Comparison of ENCODE assay signal across 8 cellular contexts in genomic region chr15:89243046-89243690, GRCh38. TPM values are rescaled to one million over a fixed set of nuclear protein-coding genes. Genes with fewer than 3 reads are reported as not detected.
DNase-seq lines count a peak whose midpoint lies in the region; ATAC-seq and TF ChIP-seq lines count a peak whose summit lies in the region.

No MANE protein-coding gene starts in this region.

- DNase-seq in GM03348 (ENCODE audit: low spot score) (peak; percentile 58), T-helper 17 cell (no peak), foreskin fibroblast (peak in 1 of 2 donors; percentile 62), prostate gland (ENCODE audit: low spot score) (peak; percentile 9), NCI-H1417 (lab: John Stamatoyannopoulos, UW) (no peak), SKM-1 treated with dmso at 0.1 percent for 144 hours (lab: John Stamatoyannopoulos, UW; ENCODE audit: unreplicated experiment) (no peak)
- no peak for DNase-seq in stimulated activated CD4-positive, alpha-beta T cell treated with anti-CD3 and anti-CD28 coated beads, Interleukin-1b, Interleukin-23, amount 100 ng/mL, for 48 hours

- no peak for TF ChIP-seq CTCF in foreskin fibroblast (IDR thresholded peaks at IDR 0.05; ENCODE audit: low read depth, low read length)
- TF ChIP-seq CTCF in prostate gland (IDR thresholded peaks at IDR 0.05), result no peak

- peak overlapping the region; percentile 97 for H3K4me3 Mint-ChIP-seq in T-helper 17 cell

- peaks cover under 1% of the 10 kb centered on the region for H3K36me3 Mint-ChIP-seq in T-helper 17 cell (ENCODE audit: low read depth)

- peak overlapping the region; percentile 63 to 71 for H3K27ac ChIP-seq in prostate gland

- no peaks in the 10 kb centered on the region for H3K9me3 ChIP-seq in T-helper 17 cell (ENCODE audit: control insufficient read depth, low read length, poor library complexity, severe bottlenecking)
- H3K9me3 ChIP-seq in prostate gland, result no peaks in the 10 kb centered on the region

- intact Hi-C loops in prostate gland (cut with DNase I), result loop anchor here (5.0 to 10.0 kb wide), 2 partner anchors 36 to 92 kb away; partner anchors contain the start of gene POLG

- no peak for TF ChIP-seq POLR2A in prostate gland (IDR thresholded peaks at IDR 0.05)

- no peaks in the 10 kb centered on the region for H3K4me1 ChIP-seq in prostate gland (replicated peaks)

- H3K27ac Mint-ChIP-seq in T-helper 17 cell, result peak overlapping the region; percentile 84

- H3K4me3 ChIP-seq in foreskin fibroblast (ENCODE audit: low read depth in 1 of 2, low read length in 2 of 2) (peak overlapping the region; percentile 86 to 93), prostate gland (peak overlapping the region; percentile 58 to 67)

- no peaks in the 10 kb centered on the region for H3K27me3 ChIP-seq in prostate gland (replicated peaks; ENCODE audit: insufficient read depth)

- H3K36me3 ChIP-seq in prostate gland, result no peaks in the 10 kb centered on the region

- peaks cover 5% of the 10 kb centered on the region for H3K27me3 Mint-ChIP-seq in T-helper 17 cell

- ATAC-seq in T-helper 17 cell, result peak; percentile 2
- ATAC-seq in HG03354 (IDR thresholded peaks at IDR 0.05; ENCODE audit: poor library complexity, severe bottlenecking, unreplicated experiment), result no peak

- 23% methylated on average over 20 of the region's 20 CpGs for WGBS in prostate gland

- H3K4me1 Mint-ChIP-seq in T-helper 17 cell, result peaks cover 27% of the 10 kb centered on the region

RNA-seq across cellular contexts. Expression of gene FANCI, which starts 0.6 kb away (rescaled TPM):
- total RNA-seq in T-helper 17 cell (10 to 100 TPM; 12.5 to 15.2 TPM), prostate gland (10 to 100 TPM in 1 of 2 donors, 1 to 10 TPM in 1; 7.8 to 22.7 TPM)

RNA-seq across cellular contexts. Expression of gene RLBP1, which starts 21.8 kb away (rescaled TPM):
- total RNA-seq in T-helper 17 cell (not detected), prostate gland (not detected)

Comparison
In these comparisons a context has a peak if more than half of its experiments do, and no peak if none do; other contexts are left out.
1. DNase-seq: peak in GM03348 (single experiment) and prostate gland (single experiment); none in T-helper 17 cell (0 of 3), NCI-H1417 (0 of 3), SKM-1 treated with dmso at 0.1 percent for 144 hours (single experiment) and stimulated activated CD4-positive, alpha-beta T cell treated with anti-CD3 and anti-CD28 coated beads, Interleukin-1b, Interleukin-23, amount 100 ng/mL, for 48 hours (single experiment).